Comparison of ENCODE assay signal across 10 cellular contexts in genomic region chr13:51923983-51924539, GRCh38.
DNase-seq lines count a peak whose midpoint lies in the region; ATAC-seq, FAIRE-seq and TF ChIP-seq lines count a peak whose summit lies in the region.
"Had no signal": no experiment of that assay in that cellular context is flagged by ENCODE, and none has a peak within 500 bp of the region (broad histone marks: within the 10 kb centered on the region; RNA-seq: fewer than 3 reads in every experiment).

No MANE protein-coding gene starts in this region.

- H3K4me1 Mint-ChIP-seq in CD4-positive, CD25-positive, alpha-beta regulatory T cell, result peaks cover 0 to 26% (median 10%) of the 10 kb centered on the region in 4 donors

- H3K9ac ChIP-seq in HCT116 (ENCODE audit: low read length) (no peak overlapping the region), kidney (ENCODE audit: low read length in 2 of 2) (no peak overlapping the region)

- no peaks in the 10 kb centered on the region for H3K9me3 Mint-ChIP-seq in CD4-positive, CD25-positive, alpha-beta regulatory T cell
- H3K9me3 Mint-ChIP-seq: T-cell had no signal

- H3K4me3 Mint-ChIP-seq in CD4-positive, CD25-positive, alpha-beta regulatory T cell, result no peak overlapping the region
- H3K4me3 Mint-ChIP-seq: T-cell had no signal

- no peaks in the 10 kb centered on the region for H3K36me3 Mint-ChIP-seq in CD4-positive, CD25-positive, alpha-beta regulatory T cell
- H3K36me3 Mint-ChIP-seq: T-cell had no signal

- no peaks in the 10 kb centered on the region for H3K36me3 ChIP-seq in CD4-positive, CD25-positive, alpha-beta regulatory T cell (ENCODE audit: control insufficient read depth, insufficient read depth, low read length)
- H3K36me3 ChIP-seq in HCT116 (ENCODE audit: control insufficient read depth in 1 of 2, insufficient read depth in 2 of 2, low read length in 2 of 2) (no peaks in the 10 kb centered on the region), kidney (ENCODE audit: control insufficient read depth in 1 of 2, insufficient read depth in 2 of 2, low read length in 2 of 2) (no peaks in the 10 kb centered on the region), tibial artery (no peaks in the 10 kb centered on the region)

- no peak for ATAC-seq in CD4-positive, CD25-positive, alpha-beta regulatory T cell (ENCODE audit: low read depth in 2 of 2)
- ATAC-seq in HCT116, result peak; percentile 97

- no peak for FAIRE-seq in kidney (lab: Jason Lieb, UNC)

- no peaks in the 10 kb centered on the region for H3K9me3 ChIP-seq in CD4-positive, CD25-positive, alpha-beta regulatory T cell (ENCODE audit: control insufficient read depth in 2 of 2, low read length in 2 of 2)
- H3K9me3 ChIP-seq in HCT116 (ENCODE audit: control insufficient read depth in 1 of 2, insufficient read depth in 1 of 2, low read depth in 1 of 2, low read length in 2 of 2), result no peaks in the 10 kb centered on the region
- no peaks in the 10 kb centered on the region for H3K9me3 ChIP-seq in kidney (ENCODE audit: control insufficient read depth in 1 of 2, low read length in 2 of 2)
- no peaks in the 10 kb centered on the region for H3K9me3 ChIP-seq in tibial artery

- no peaks in the 10 kb centered on the region for H3K9me2 ChIP-seq in HCT116 (ENCODE audit: insufficient read depth)

- peak in 1 of 3 donors; percentile 37 for DNase-seq in CD4-positive, CD25-positive, alpha-beta regulatory T cell
- DNase-seq in HCT116 (ENCODE audit: low read depth, low spot score), result peak; percentile 13
- no peak for DNase-seq in kidney
- no peak for DNase-seq in NCI-H345 (lab: John Stamatoyannopoulos, UW)
- DNase-seq in tibial artery, result no peak
- DNase-seq in medulla oblongata (ENCODE audit: extremely low spot score), result no peak
- DNase-seq in GM19238 (ENCODE audit: insufficient read length, low spot score), result no peak
- DNase-seq: caudate nucleus, T-cell had no signal

- H4K20me1 ChIP-seq in HCT116 (ENCODE audit: insufficient read depth), result no peaks in the 10 kb centered on the region

- H3K27ac Mint-ChIP-seq in CD4-positive, CD25-positive, alpha-beta regulatory T cell, result peak overlapping the region in 2 of 3 donors; percentile 33 to 70
- H3K27ac Mint-ChIP-seq: T-cell had no signal

- intact Hi-C loops in HCT116 (cut with micrococcal nuclease) (no loop called here), kidney (cut with DNase I) (no loop called here), tibial artery (cut with DNase I; ENCODE audit: low total_unique reads) (no loop called here)

- H3K27me3 ChIP-seq in CD4-positive, CD25-positive, alpha-beta regulatory T cell (ENCODE audit: control insufficient read depth, insufficient read depth, low read length), result no peaks in the 10 kb centered on the region
- H3K27me3 ChIP-seq in HCT116 (ENCODE audit: insufficient read depth, low read length) (no peaks in the 10 kb centered on the region), tibial artery (no peaks in the 10 kb centered on the region)

- H3K4me3 ChIP-seq in CD4-positive, CD25-positive, alpha-beta regulatory T cell (ENCODE audit: low read depth, low read length), result no peak overlapping the region
- H3K4me3 ChIP-seq in HCT116 (replicated peaks in 1 of 2; ENCODE audit: low read depth in 1 of 2, low read length in 2 of 2) (no peak overlapping the region), kidney (ENCODE audit: low read length in 2 of 2) (no peak overlapping the region), tibial artery (no peak overlapping the region)

- peak; percentile 19 for TF ChIP-seq RAD21 in HCT116 (IDR thresholded peaks at IDR 0.05; ENCODE audit: low read depth)

- BruUV-seq in HCT116 (replicated peaks; lab: Mats Ljungman, UMichigan), result no TSS peak

- CTCF ChIA-PET in HCT116 (lab: Charles Lee), result interaction anchor here (1.2 to 1.4 kb wide), 3 partner anchors 10 to 108 kb away, joined by 3 to 5 read pairs (median 4); no protein-coding TSS in a partner anchor

- H2AFZ ChIP-seq in HCT116 (ENCODE audit: low read depth, low read length, poor library complexity, severe bottlenecking), result no peak overlapping the region

- peaks cover 5% of the 10 kb centered on the region for H3K27me3 Mint-ChIP-seq in CD4-positive, CD25-positive, alpha-beta regulatory T cell

- TF ChIP-seq CTCF in HCT116 (IDR thresholded peaks at IDR 0.05 in 2 of 3, conservative IDR thresholded peaks at IDR 0.05 in 1 of 3; ENCODE audit: borderline replicate concordance in 1 of 3, insufficient read depth in 1 of 3, low read depth in 2 of 3, low read length in 2 of 3) (peak in 2 of 3 experiments; percentile 57 to 61; a peak in 4 of 6 replicates), VCaP (conservative IDR thresholded peaks at IDR 0.05) (peak; percentile 61), kidney (IDR thresholded peaks at IDR 0.05; ENCODE audit: borderline replicate concordance, extremely low read depth, insufficient read depth) (peak; percentile 15), tibial artery (IDR thresholded peaks at IDR 0.05) (no peak)

- no peak overlapping the region for H3K4me2 ChIP-seq in HCT116 (ENCODE audit: low read length)

- no peak for TF ChIP-seq POLR2A in HCT116 (IDR thresholded peaks at IDR 0.05; ENCODE audit: borderline replicate concordance, extremely low read depth, insufficient read depth, insufficient read length)

- POLR2A ChIA-PET in HCT116 (lab: Charles Lee), result no interaction called here

- RAD21 ChIA-PET in HCT116 (lab: Charles Lee; ENCODE audit: low non-redundant PET in 1 of 2, low total read pairs in 2 of 2, uncharacterized antibody in 2 of 2, unreplicated experiment in 2 of 2), result no interaction called here

- H3K4me1 ChIP-seq in CD4-positive, CD25-positive, alpha-beta regulatory T cell (ENCODE audit: control insufficient read depth, insufficient read depth, low read length, poor library complexity, severe bottlenecking), result peaks cover 3% of the 10 kb centered on the region
- H3K4me1 ChIP-seq in HCT116 (ENCODE audit: control insufficient read depth in 1 of 2, insufficient read depth in 2 of 2, low read length in 2 of 2) (peaks cover 5% of the 10 kb centered on the region in 2 experiments; a peak in 2 of 4 replicates), kidney (ENCODE audit: control insufficient read depth in 1 of 2, insufficient read depth in 1 of 2, low read depth in 1 of 2, low read length in 2 of 2) (no peaks in the 10 kb centered on the region), tibial artery (no peaks in the 10 kb centered on the region)

- no peak overlapping the region for H3K27ac ChIP-seq in CD4-positive, CD25-positive, alpha-beta regulatory T cell (ENCODE audit: insufficient read depth, low read length, poor library complexity, severe bottlenecking)
- H3K27ac ChIP-seq in HCT116 (ENCODE audit: low read depth, low read length), result no peak overlapping the region
- no peak overlapping the region for H3K27ac ChIP-seq in VCaP
- no peak overlapping the region for H3K27ac ChIP-seq in kidney (ENCODE audit: low read depth in 2 of 2, low read length in 2 of 2)
- no peak overlapping the region for H3K27ac ChIP-seq in tibial artery

- no peaks in the 10 kb centered on the region for H3K79me2 ChIP-seq in HCT116 (ENCODE audit: insufficient read depth, low read length)

TF ChIP-seq in HCT116, 20 proteins besides CTCF, POLR2A, EP300 and RAD21:
- TF ChIP-seq CEBPB (IDR thresholded peaks at IDR 0.05; ENCODE audit: low read depth) (no peak), JUND (IDR thresholded peaks at IDR 0.05) (no peak), ELF1 (IDR thresholded peaks at IDR 0.05; ENCODE audit: borderline replicate concordance, low read depth) (no peak), CBX3 (IDR thresholded peaks at IDR 0.05; ENCODE audit: low read depth) (no peak), EZH2phosphoT487 (IDR thresholded peaks at IDR 0.05; ENCODE audit: borderline replicate concordance) (no peak), YY1 (IDR thresholded peaks at IDR 0.05; ENCODE audit: extremely low read depth, insufficient replicate concordance, low read depth, low read length) (no peak), SP1 (IDR thresholded peaks at IDR 0.05; ENCODE audit: low read depth) (no peak), ATF3 (IDR thresholded peaks at IDR 0.05) (no peak), ZBTB33 (IDR thresholded peaks at IDR 0.05; ENCODE audit: extremely low read depth, insufficient replicate concordance, low read length) (no peak), SRF (IDR thresholded peaks at IDR 0.05; ENCODE audit: low read depth) (no peak)

Comparison
In these comparisons a context has a peak if more than half of its experiments do, and no peak if none do; other contexts are left out.
1. CTCF ChIP-seq: peak in HCT116 (2 of 3), VCaP (single experiment) and kidney (single experiment); none in tibial artery (0 of 2).